Comparison of ENCODE assay signal across 1 cellular context in the genomic region with DNA sequence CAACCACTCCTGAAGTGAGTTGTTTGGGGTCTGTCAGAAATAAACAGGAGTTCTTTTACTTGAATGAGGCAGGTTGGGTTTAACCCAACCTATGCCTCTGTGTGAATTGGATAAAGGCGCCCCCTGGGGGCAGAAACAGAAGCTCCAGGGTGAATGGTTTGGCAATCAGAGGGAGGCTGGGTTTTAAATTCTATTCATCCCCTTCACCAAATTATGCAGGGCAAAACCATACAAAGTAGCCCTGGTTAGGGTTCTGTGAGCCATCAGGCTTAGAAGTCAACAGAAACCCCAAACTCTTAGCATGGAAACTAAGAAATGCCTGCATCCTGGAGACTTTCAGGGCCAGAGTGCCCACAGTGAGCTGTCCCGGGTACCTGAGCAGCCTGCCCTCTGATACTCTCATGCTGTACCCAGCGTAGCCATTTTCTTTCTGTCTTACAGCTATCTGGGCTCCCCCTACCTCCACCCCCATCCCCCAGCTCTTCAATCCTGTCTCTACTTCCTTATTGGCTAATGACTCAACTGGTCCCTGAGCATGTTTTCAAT.
A peak's percentile ranks its signal among the peaks of the same experiment; 100 is the strongest.
TF ChIP-seq lines count a peak whose summit lies in the region.

No MANE protein-coding gene starts in this region.

TF ChIP-seq in HepG2, 621 proteins besides CTCF, POLR2A, EP300 and RAD21 (continued from another document):
- TF ChIP-seq MAFG (CRISPR knock-in tag; IDR thresholded peaks at IDR 0.05) (no peak), SMC3 (IDR thresholded peaks at IDR 0.05; ENCODE audit: low read length) (peak; percentile 76), STAG1 (CRISPR knock-in tag; IDR thresholded peaks at IDR 0.05) (peak; percentile 13; the same call in 1 of the 2 replicates), SOX5 (CRISPR knock-in tag; IDR thresholded peaks at IDR 0.05; ENCODE audit: borderline replicate concordance) (no peak), ZNF652 (CRISPR knock-in tag; IDR thresholded peaks at IDR 0.05; ENCODE audit: borderline replicate concordance, low read depth) (0 out of 2 replicates have a peak, but pooled peaks have one; percentile 17), HNRNPK (IDR thresholded peaks at IDR 0.05; ENCODE audit: low read depth, low read length, poor library complexity, severe bottlenecking) (no peak), ZNF616 (CRISPR knock-in tag; IDR thresholded peaks at IDR 0.05; ENCODE audit: low read depth) (no peak), RARG (CRISPR knock-in tag; IDR thresholded peaks at IDR 0.05; ENCODE audit: low read depth) (no peak)
- TF ChIP-seq, protein P1, sequence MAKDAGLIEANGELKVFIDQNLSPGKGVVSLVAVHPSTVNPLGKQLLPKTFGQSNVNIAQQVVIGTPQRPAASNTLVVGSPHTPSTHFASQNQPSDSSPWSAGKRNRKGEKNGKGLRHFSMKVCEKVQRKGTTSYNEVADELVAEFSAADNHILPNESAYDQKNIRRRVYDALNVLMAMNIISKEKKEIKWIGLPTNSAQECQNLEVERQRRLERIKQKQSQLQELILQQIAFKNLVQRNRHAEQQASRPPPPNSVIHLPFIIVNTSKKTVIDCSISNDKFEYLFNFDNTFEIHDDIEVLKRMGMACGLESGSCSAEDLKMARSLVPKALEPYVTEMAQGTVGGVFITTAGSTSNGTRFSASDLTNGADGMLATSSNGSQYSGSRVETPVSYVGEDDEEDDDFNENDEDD (CRISPR knock-in tag; IDR thresholded peaks at IDR 0.05; ENCODE audit: borderline replicate concordance), result no peak
